In genomic region chr7:27576360-27576944, GRCh38 we compare ENCODE assay signal across 8 cellular contexts.
A peak's percentile ranks its signal among the peaks of the same experiment; 100 is the strongest.
DNase-seq lines count a peak whose midpoint lies in the region; ATAC-seq, FAIRE-seq and TF ChIP-seq lines count a peak whose summit lies in the region.

No MANE protein-coding gene starts in this region.

- H2AFZ ChIP-seq in HepG2 (ENCODE audit: low read length), result no peak overlapping the region

- ATAC-seq in HepG2 (no peak), HG03442 (IDR thresholded peaks at IDR 0.05; ENCODE audit: unreplicated experiment) (no peak)

- H3K27me3 ChIP-seq in HepG2 (ENCODE audit: control insufficient read depth in 1 of 2, insufficient read depth in 2 of 2, low read length in 2 of 2), result no peaks in the 10 kb centered on the region

- no TSS peak for BruUV-seq in HepG2 (replicated peaks; lab: Mats Ljungman, UMichigan)

- no peak overlapping the region for H3K27ac ChIP-seq in HEK293 (ENCODE audit: extremely low read depth, low read depth, low read length)
- H3K27ac ChIP-seq in HepG2 (ENCODE audit: extremely low read length, insufficient read depth, low read length), result no peak overlapping the region

- no peaks in the 10 kb centered on the region for H4K20me1 ChIP-seq in HepG2 (ENCODE audit: insufficient read depth, low read length)

- TF ChIP-seq EP300 in HepG2 (IDR thresholded peaks at IDR 0.05; ENCODE audit: low read depth in 2 of 2, low read length in 2 of 2) (no peak), HepG2 (CRISPR knock-in tag; IDR thresholded peaks at IDR 0.05; ENCODE audit: borderline replicate concordance) (no peak)

- TF ChIP-seq POLR2A in HepG2 (IDR thresholded peaks at IDR 0.05; ENCODE audit: insufficient read depth in 1 of 2, low read depth in 2 of 2, low read length in 2 of 2), result no peak

- intact Hi-C loops in HepG2 (cut with micrococcal nuclease; ENCODE audit: unreplicated experiment), result loop anchor here (1.0 to 5.0 kb wide), 3 partner anchors 198 to 380 kb away; no protein-coding TSS in a partner anchor

- H3K4me2 ChIP-seq in HepG2 (ENCODE audit: low read depth, low read length), result no peak overlapping the region

- no peaks in the 10 kb centered on the region for H3K79me2 ChIP-seq in HepG2 (ENCODE audit: insufficient read depth, low read length)

- H3K4me1 ChIP-seq in HEK293 (ENCODE audit: control insufficient read depth, insufficient read depth, low read length) (no peaks in the 10 kb centered on the region), HepG2 (ENCODE audit: insufficient read depth, low read length) (peaks cover 27% of the 10 kb centered on the region)

- H3K4me3 ChIP-seq in AG10803 (ENCODE audit: low read length) (no peak overlapping the region), HEK293 (ENCODE audit: low read depth, low read length) (no peak overlapping the region), HepG2 (replicated peaks in 1 of 3; ENCODE audit: insufficient read depth in 1 of 3, low read depth in 2 of 3, low read length in 3 of 3) (no peak overlapping the region)

- H3K36me3 ChIP-seq in HEK293 (ENCODE audit: control insufficient read depth in 2 of 2, insufficient read depth in 1 of 2, low read length in 2 of 2) (no peaks in the 10 kb centered on the region), HepG2 (replicated peaks in 1 of 2; ENCODE audit: control insufficient read depth in 1 of 2, insufficient read depth in 2 of 2, low read length in 2 of 2) (no peaks in the 10 kb centered on the region; a peak in 2 of 5 replicates)

- DNase-seq in AG10803 (ENCODE audit: low read depth) (peak; percentile 35), NCI-H748 treated with DMSO at 0.1 percent for 48 hours (lab: John Stamatoyannopoulos, UW) (peak; percentile 46), cerebellar cortex (ENCODE audit: low spot score) (peak; percentile 59), HepG2 (ENCODE audit: low spot score) (peak; percentile 21)
- no peak for DNase-seq in stimulated activated CD4-positive, alpha-beta T cell treated with anti-CD3 and anti-CD28 coated beads, Interleukin-2, amount 100 ng/mL, for 48 hours
- DNase-seq in stimulated activated CD4-positive, alpha-beta T cell treated with anti-CD3 and anti-CD28 coated beads, Interleukin-15, amount 100 ng/mL, for 24 hours, result no peak

- TF ChIP-seq CTCF in AG10803 (conservative IDR thresholded peaks at IDR 0.05; ENCODE audit: low read length) (peak; percentile 69), HEK293 (tag by site-specific recombination; IDR thresholded peaks at IDR 0.05) (no peak), HepG2 (CRISPR knock-in tag; IDR thresholded peaks at IDR 0.05) (peak; percentile 52)

- no peaks in the 10 kb centered on the region for H3K9me3 ChIP-seq in HEK293 (ENCODE audit: control insufficient read depth, insufficient read depth, low read depth, low read length)
- no peaks in the 10 kb centered on the region for H3K9me3 ChIP-seq in HepG2 (ENCODE audit: low read length)

- no peak for TF ChIP-seq RAD21 in HepG2 (CRISPR knock-in tag; IDR thresholded peaks at IDR 0.05)

- H3K9ac ChIP-seq in HepG2 (ENCODE audit: insufficient read depth, low read depth, low read length), result no peak overlapping the region

- in situ Hi-C loops in HepG2 (cut with HindIII; ENCODE audit: extremely low pct_ligation_motif_present, low pct_unique_long_range_greater_than_20kb), result loop anchor here (5.0 to 10.0 kb wide), 2 partner anchors 339 to 372 kb away; partner anchors contain the start of gene HOXA13

- CTCF ChIA-PET in HEK293 (lab: Yijun Ruan, JAX) (interaction anchor here (0.6 to 4.6 kb wide), 13 partner anchors 65 to 910 kb away, joined by 3 to 23 read pairs (median 3); no protein-coding TSS in a partner anchor), HepG2 (lab: Yijun Ruan, JAX; ENCODE audit: low intra/inter-chr PET ratio, low total read pairs) (no interaction called here)

- WGBS in HepG2 (ENCODE audit: low lambda C conversion rate), result 94% methylated on average over 3 of the region's 3 CpGs

- POLR2A ChIA-PET in HEK293 (lab: Yijun Ruan, JAX) (no interaction called here), HepG2 (lab: Yijun Ruan, JAX) (no interaction called here)

- FAIRE-seq in HepG2 (lab: Jason Lieb, UNC), result no peak

TF ChIP-seq in HEK293, 187 proteins besides CTCF, POLR2A, EP300 and RAD21:
- TF ChIP-seq ZNF501 (tag by site-specific recombination; IDR thresholded peaks at IDR 0.05), result no peak
- TF ChIP-seq ZNF654 (tag by site-specific recombination; IDR thresholded peaks at IDR 0.05; ENCODE audit: low read depth), result peak; percentile 54
- TF ChIP-seq ZNF184 (tag by site-specific recombination; IDR thresholded peaks at IDR 0.05), result no peak
- TF ChIP-seq ZNF239 (tag by site-specific recombination; IDR thresholded peaks at IDR 0.05), result no peak

TF ChIP-seq in HepG2, 621 proteins besides CTCF, POLR2A, EP300 and RAD21:
- TF ChIP-seq STAG1 (CRISPR knock-in tag; IDR thresholded peaks at IDR 0.05), result peak; percentile 40
- TF ChIP-seq, protein P1, sequence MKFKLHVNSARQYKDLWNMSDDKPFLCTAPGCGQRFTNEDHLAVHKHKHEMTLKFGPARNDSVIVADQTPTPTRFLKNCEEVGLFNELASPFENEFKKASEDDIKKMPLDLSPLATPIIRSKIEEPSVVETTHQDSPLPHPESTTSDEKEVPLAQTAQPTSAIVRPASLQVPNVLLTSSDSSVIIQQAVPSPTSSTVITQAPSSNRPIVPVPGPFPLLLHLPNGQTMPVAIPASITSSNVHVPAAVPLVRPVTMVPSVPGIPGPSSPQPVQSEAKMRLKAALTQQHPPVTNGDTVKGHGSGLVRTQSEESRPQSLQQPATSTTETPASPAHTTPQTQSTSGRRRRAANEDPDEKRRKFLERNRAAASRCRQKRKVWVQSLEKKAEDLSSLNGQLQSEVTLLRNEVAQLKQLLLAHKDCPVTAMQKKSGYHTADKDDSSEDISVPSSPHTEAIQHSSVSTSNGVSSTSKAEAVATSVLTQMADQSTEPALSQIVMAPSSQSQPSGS (CRISPR knock-in tag; IDR thresholded peaks at IDR 0.05), result no peak
- TF ChIP-seq CENPT (CRISPR knock-in tag; IDR thresholded peaks at IDR 0.05; ENCODE audit: low read depth), result no peak
- TF ChIP-seq HNF4A (CRISPR knock-in tag; IDR thresholded peaks at IDR 0.05), result no peak
- TF ChIP-seq ZNF12 (CRISPR knock-in tag; IDR thresholded peaks at IDR 0.05), result no peak
- no peak for TF ChIP-seq FLYWCH1 (CRISPR knock-in tag; IDR thresholded peaks at IDR 0.05)
TF ChIP-seq in HepG2: peak in this region for 1.

Comparison
In these comparisons a context has a peak if more than half of its experiments do, and no peak if none do; other contexts are left out.
1. DNase-seq: peak in AG10803 (single experiment), NCI-H748 treated with DMSO at 0.1 percent for 48 hours (single experiment), cerebellar cortex (single experiment) and HepG2 (single experiment); none in stimulated activated CD4-positive, alpha-beta T cell treated with anti-CD3 and anti-CD28 coated beads, Interleukin-2, amount 100 ng/mL, for 48 hours (0 of 2) and stimulated activated CD4-positive, alpha-beta T cell treated with anti-CD3 and anti-CD28 coated beads, Interleukin-15, amount 100 ng/mL, for 24 hours (single experiment).